Comparison of ENCODE assay signal across 1 cellular context in the genomic region with DNA sequence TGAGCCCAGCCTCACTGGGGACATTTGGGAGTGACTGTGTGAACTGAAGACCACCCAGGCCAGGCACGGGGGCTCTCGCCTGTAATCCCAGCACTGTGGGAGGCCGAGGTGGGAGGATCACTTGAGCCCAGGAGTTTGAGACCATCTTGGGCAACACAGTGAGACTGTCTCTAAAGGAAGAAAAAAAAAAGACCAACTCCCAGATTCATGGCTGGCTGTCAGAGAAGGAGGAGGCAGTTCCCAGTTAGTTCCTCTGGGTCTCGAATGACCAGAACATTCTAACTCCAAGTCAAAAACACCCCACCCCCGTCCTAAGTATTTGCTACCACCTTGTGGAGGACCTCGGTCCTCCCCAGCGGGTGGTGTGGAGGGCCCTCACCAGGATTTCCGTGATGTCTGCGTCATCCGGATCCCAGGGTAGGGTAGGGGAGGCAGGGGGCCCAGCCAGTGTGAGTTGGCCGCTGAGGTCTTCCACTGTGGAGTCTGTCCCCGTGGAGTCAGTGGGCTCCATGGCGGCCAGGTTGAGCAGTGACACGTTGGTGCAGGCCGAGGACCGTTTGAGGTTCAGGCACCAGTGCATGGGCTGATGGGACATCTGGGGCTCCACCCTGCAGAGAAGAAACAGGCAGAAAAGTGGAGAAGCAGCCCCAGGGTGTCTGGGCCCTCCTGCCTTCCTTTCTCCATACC.
TF ChIP-seq lines count a peak whose summit lies in the region.

No MANE protein-coding gene starts in this region.

TF ChIP-seq in HepG2, 621 proteins besides CTCF, POLR2A, EP300 and RAD21:
- 0 out of 2 replicates have a peak, but pooled peaks have one; percentile 21 for TF ChIP-seq ZBTB38 (CRISPR knock-in tag; IDR thresholded peaks at IDR 0.05)
- TF ChIP-seq, protein P1, sequence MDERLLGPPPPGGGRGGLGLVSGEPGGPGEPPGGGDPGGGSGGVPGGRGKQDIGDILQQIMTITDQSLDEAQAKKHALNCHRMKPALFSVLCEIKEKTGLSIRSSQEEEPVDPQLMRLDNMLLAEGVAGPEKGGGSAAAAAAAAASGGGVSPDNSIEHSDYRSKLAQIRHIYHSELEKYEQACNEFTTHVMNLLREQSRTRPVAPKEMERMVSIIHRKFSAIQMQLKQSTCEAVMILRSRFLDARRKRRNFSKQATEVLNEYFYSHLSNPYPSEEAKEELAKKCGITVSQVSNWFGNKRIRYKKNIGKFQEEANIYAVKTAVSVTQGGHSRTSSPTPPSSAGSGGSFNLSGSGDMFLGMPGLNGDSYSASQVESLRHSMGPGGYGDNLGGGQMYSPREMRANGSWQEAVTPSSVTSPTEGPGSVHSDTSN (CRISPR knock-in tag; IDR thresholded peaks at IDR 0.05): no peak
- TF ChIP-seq ZNF75D (CRISPR knock-in tag; IDR thresholded peaks at IDR 0.05; ENCODE audit: borderline replicate concordance): no peak
- TF ChIP-seq ZNF841 (CRISPR knock-in tag; IDR thresholded peaks at IDR 0.05; ENCODE audit: borderline replicate concordance): no peak
- TF ChIP-seq, protein P2, sequence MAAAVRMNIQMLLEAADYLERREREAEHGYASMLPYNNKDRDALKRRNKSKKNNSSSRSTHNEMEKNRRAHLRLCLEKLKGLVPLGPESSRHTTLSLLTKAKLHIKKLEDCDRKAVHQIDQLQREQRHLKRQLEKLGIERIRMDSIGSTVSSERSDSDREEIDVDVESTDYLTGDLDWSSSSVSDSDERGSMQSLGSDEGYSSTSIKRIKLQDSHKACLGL (CRISPR knock-in tag; IDR thresholded peaks at IDR 0.05): no peak
- no peak for TF ChIP-seq ZNF333 (CRISPR knock-in tag; IDR thresholded peaks at IDR 0.05; ENCODE audit: borderline replicate concordance)
- TF ChIP-seq, protein P3, sequence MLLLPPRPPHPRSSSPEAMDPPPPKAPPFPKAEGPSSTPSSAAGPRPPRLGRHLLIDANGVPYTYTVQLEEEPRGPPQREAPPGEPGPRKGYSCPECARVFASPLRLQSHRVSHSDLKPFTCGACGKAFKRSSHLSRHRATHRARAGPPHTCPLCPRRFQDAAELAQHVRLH (CRISPR knock-in tag; IDR thresholded peaks at IDR 0.05; ENCODE audit: borderline replicate concordance, low read depth): no peak
- no peak for TF ChIP-seq CHCHD3 (CRISPR knock-in tag; IDR thresholded peaks at IDR 0.05)
- TF ChIP-seq STAG1 (CRISPR knock-in tag; IDR thresholded peaks at IDR 0.05): peak; percentile 15; the same call in 1 of the 2 replicates
- TF ChIP-seq, protein P4, sequence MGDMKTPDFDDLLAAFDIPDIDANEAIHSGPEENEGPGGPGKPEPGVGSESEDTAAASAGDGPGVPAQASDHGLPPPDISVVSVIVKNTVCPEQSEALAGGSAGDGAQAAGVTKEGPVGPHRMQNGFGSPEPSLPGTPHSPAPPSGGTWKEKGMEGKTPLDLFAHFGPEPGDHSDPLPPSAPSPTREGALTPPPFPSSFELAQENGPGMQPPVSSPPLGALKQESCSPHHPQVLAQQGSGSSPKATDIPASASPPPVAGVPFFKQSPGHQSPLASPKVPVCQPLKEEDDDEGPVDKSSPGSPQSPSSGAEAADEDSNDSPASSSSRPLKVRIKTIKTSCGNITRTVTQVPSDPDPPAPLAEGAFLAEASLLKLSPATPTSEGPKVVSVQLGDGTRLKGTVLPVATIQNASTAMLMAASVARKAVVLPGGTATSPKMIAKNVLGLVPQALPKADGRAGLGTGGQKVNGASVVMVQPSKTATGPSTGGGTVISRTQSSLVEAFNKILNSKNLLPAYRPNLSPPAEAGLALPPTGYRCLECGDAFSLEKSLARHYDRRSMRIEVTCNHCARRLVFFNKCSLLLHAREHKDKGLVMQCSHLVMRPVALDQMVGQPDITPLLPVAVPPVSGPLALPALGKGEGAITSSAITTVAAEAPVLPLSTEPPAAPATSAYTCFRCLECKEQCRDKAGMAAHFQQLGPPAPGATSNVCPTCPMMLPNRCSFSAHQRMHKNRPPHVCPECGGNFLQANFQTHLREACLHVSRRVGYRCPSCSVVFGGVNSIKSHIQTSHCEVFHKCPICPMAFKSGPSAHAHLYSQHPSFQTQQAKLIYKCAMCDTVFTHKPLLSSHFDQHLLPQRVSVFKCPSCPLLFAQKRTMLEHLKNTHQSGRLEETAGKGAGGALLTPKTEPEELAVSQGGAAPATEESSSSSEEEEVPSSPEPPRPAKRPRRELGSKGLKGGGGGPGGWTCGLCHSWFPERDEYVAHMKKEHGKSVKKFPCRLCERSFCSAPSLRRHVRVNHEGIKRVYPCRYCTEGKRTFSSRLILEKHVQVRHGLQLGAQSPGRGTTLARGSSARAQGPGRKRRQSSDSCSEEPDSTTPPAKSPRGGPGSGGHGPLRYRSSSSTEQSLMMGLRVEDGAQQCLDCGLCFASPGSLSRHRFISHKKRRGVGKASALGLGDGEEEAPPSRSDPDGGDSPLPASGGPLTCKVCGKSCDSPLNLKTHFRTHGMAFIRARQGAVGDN (CRISPR knock-in tag; IDR thresholded peaks at IDR 0.05): peak; percentile 42; the same call in 1 of the 2 replicates
- TF ChIP-seq ZNF781 (CRISPR knock-in tag; IDR thresholded peaks at IDR 0.05; ENCODE audit: borderline replicate concordance, not compliant biosample characterization): no peak
